In the genomic region with DNA sequence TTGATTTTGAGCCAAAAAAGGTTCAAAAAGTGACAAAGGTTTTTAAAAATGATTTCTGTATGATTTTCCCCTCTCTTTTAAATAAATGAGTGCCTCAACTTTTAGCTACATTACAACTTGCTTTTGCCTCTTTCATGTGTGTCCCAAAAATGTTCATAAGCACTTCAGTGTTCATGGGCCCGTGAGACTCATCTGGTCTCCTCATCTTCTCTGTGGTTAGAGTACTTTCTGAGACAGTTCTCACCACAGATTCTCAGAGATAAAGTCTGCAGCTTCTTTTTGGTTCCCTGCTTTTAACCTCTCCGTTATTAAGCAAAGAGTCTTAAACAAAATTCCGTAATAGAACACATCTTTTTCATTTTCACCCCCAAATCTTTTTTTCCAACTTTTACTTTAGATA, we compare ENCODE assay signal across 18 cellular contexts.
DNase-seq lines count a peak whose midpoint lies in the region; ATAC-seq and TF ChIP-seq lines count a peak whose summit lies in the region.
"Had no signal": no experiment of that assay in that cellular context is flagged by ENCODE, and none has a peak within 500 bp of the region (broad histone marks: within the 10 kb centered on the region; RNA-seq: fewer than 3 reads in every experiment).

No MANE protein-coding gene starts in this region.

- POLR2A ChIA-PET in activated CD4-positive, alpha-beta T cell treated with anti-CD3 and anti-CD28 coated beads, Interleukin-2, amount 10 ng/mL, durations not matched to agents 7 days and 5 days (lab: Charles Lee), result no interaction called here

- DNase-seq in activated CD4-positive, alpha-beta T cell treated with anti-CD3 and anti-CD28 coated beads, Interleukin-2, amount 10 ng/mL, durations not matched to agents 7 days and 5 days, result peak; percentile 15
- DNase-seq in activated CD4-positive, alpha-beta T cell treated with anti-CD3 and anti-CD28 coated beads, Interleukin-2, amount 50 U/mL, for 4 hours, result no peak
- peak; percentile 10 for DNase-seq in activated T-helper 2 cell treated with anti-CD3 and anti-CD28 coated beads, Interferon-gamma antibody, Interleukin-2, Interleukin-4, amounts not matched to agents 10 μg/mL and 5 μg/mL and 100 μg/mL, durations not matched to agents 14 hours and 24 hours and 36 hours (ENCODE audit: low spot score)
- DNase-seq in suprapubic skin (ENCODE audit: low spot score in 2 of 2), result no peak
- no peak for DNase-seq in activated T-cell treated with anti-CD3 and anti-CD28 coated beads, Interleukin-2, amount 50 U/mL, for 24 hours
- no peak for DNase-seq in effector CD8-positive, alpha-beta T cell (lab: John Stamatoyannopoulos, UW)
- DNase-seq: activated CD4-positive, alpha-beta T cell treated with anti-CD3 and anti-CD28 coated beads for 1 hour; DMS79 treated with DMSO at 0.1 percent for 48 hours; HFFc6; NCI-H187 treated with DMSO at 0.1 percent for 48 hours; NCI-H446 treated with DMSO at 0.1 percent for 48 hours; SHP77 treated with DMSO at 0.1 percent for 48 hours; trophoblast cell had no signal

- ATAC-seq in HG02610 (IDR thresholded peaks at IDR 0.05; ENCODE audit: unreplicated experiment) (peak; percentile 62), HG02973 (IDR thresholded peaks at IDR 0.05; ENCODE audit: unreplicated experiment) (no peak)

- peaks cover 10% of the 10 kb centered on the region for H3K27me3 Mint-ChIP-seq in activated CD4-positive, alpha-beta T cell treated with anti-CD3 and anti-CD28 coated beads, Interleukin-2, amount 10 ng/mL, durations not matched to agents 7 days and 5 days
- H3K27me3 Mint-ChIP-seq in activated T-helper 2 cell treated with anti-CD3 and anti-CD28 coated beads, Interferon-gamma antibody, Interleukin-2, Interleukin-4, amounts not matched to agents 10 μg/mL and 5 μg/mL and 100 μg/mL, durations not matched to agents 14 hours and 24 hours and 36 hours (ENCODE audit: low read depth), result peaks cover 62% of the 10 kb centered on the region
- peaks cover 8% of the 10 kb centered on the region for H3K27me3 Mint-ChIP-seq in activated T-cell treated with anti-CD3 and anti-CD28 coated beads, Interleukin-2, amount 50 U/mL, for 24 hours
- H3K27me3 Mint-ChIP-seq: activated naive CD8-positive, alpha-beta T cell had no signal

- H3K27me3 ChIP-seq in suprapubic skin, result no peaks in the 10 kb centered on the region
- H3K27me3 ChIP-seq: neural progenitor cell had no signal

- CTCF ChIA-PET in activated CD4-positive, alpha-beta T cell treated with anti-CD3 and anti-CD28 coated beads, Interleukin-2, amount 10 ng/mL, durations not matched to agents 7 days and 5 days (lab: Charles Lee), result interaction anchor here (1.5 kb wide), 1 partner anchor 19 kb away, joined by 4 read pairs; no protein-coding TSS in a partner anchor

- H3K36me3 Mint-ChIP-seq in activated CD4-positive, alpha-beta T cell treated with anti-CD3 and anti-CD28 coated beads, Interleukin-2, amount 10 ng/mL, durations not matched to agents 7 days and 5 days (ENCODE audit: low read depth), result no peaks in the 10 kb centered on the region
- H3K36me3 Mint-ChIP-seq in activated T-helper 2 cell treated with anti-CD3 and anti-CD28 coated beads, Interferon-gamma antibody, Interleukin-2, Interleukin-4, amounts not matched to agents 10 μg/mL and 5 μg/mL and 100 μg/mL, durations not matched to agents 14 hours and 24 hours and 36 hours (ENCODE audit: low read depth), result no peaks in the 10 kb centered on the region
- no peaks in the 10 kb centered on the region for H3K36me3 Mint-ChIP-seq in activated T-cell treated with anti-CD3 and anti-CD28 coated beads, Interleukin-2, amount 50 U/mL, for 24 hours (ENCODE audit: low read depth)
- H3K36me3 Mint-ChIP-seq: activated naive CD8-positive, alpha-beta T cell; CD4-positive, CD25-positive, alpha-beta regulatory T cell; neural progenitor cell had no signal

- H3K4me1 Mint-ChIP-seq in activated CD4-positive, alpha-beta T cell treated with anti-CD3 and anti-CD28 coated beads, Interleukin-2, amount 10 ng/mL, durations not matched to agents 7 days and 5 days, result peaks cover 14% of the 10 kb centered on the region
- H3K4me1 Mint-ChIP-seq in activated T-helper 2 cell treated with anti-CD3 and anti-CD28 coated beads, Interferon-gamma antibody, Interleukin-2, Interleukin-4, amounts not matched to agents 10 μg/mL and 5 μg/mL and 100 μg/mL, durations not matched to agents 14 hours and 24 hours and 36 hours (ENCODE audit: low read depth), result peaks cover 17% of the 10 kb centered on the region
- peaks cover 10% of the 10 kb centered on the region for H3K4me1 Mint-ChIP-seq in activated T-cell treated with anti-CD3 and anti-CD28 coated beads, Interleukin-2, amount 50 U/mL, for 24 hours (ENCODE audit: low read depth)

- H3K4me3 Mint-ChIP-seq in activated CD4-positive, alpha-beta T cell treated with anti-CD3 and anti-CD28 coated beads, Interleukin-2, amount 10 ng/mL, durations not matched to agents 7 days and 5 days, result no peak overlapping the region
- H3K4me3 Mint-ChIP-seq in activated T-helper 2 cell treated with anti-CD3 and anti-CD28 coated beads, Interferon-gamma antibody, Interleukin-2, Interleukin-4, amounts not matched to agents 10 μg/mL and 5 μg/mL and 100 μg/mL, durations not matched to agents 14 hours and 24 hours and 36 hours (ENCODE audit: low read depth), result no peak overlapping the region
- H3K4me3 Mint-ChIP-seq in activated T-cell treated with anti-CD3 and anti-CD28 coated beads, Interleukin-2, amount 50 U/mL, for 24 hours, result no peak overlapping the region
- H3K4me3 Mint-ChIP-seq: activated naive CD8-positive, alpha-beta T cell; CD4-positive, CD25-positive, alpha-beta regulatory T cell; HFFc6; neural progenitor cell had no signal

- H3K36me3 ChIP-seq in suprapubic skin, result no peaks in the 10 kb centered on the region
- H3K36me3 ChIP-seq: neural progenitor cell had no signal

- no peak for TF ChIP-seq CTCF in suprapubic skin (IDR thresholded peaks at IDR 0.05)

- peaks cover 21% of the 10 kb centered on the region for H3K4me1 ChIP-seq in suprapubic skin

- H3K27ac ChIP-seq in suprapubic skin, result peak overlapping the region; percentile 32

- H3K9me3 ChIP-seq in suprapubic skin, result no peaks in the 10 kb centered on the region

- TF ChIP-seq POLR2A in suprapubic skin (IDR thresholded peaks at IDR 0.05), result no peak

- H3K27ac Mint-ChIP-seq in activated CD4-positive, alpha-beta T cell treated with anti-CD3 and anti-CD28 coated beads, Interleukin-2, amount 10 ng/mL, durations not matched to agents 7 days and 5 days, result no peak overlapping the region
- no peak overlapping the region for H3K27ac Mint-ChIP-seq in activated T-helper 2 cell treated with anti-CD3 and anti-CD28 coated beads, Interferon-gamma antibody, Interleukin-2, Interleukin-4, amounts not matched to agents 10 μg/mL and 5 μg/mL and 100 μg/mL, durations not matched to agents 14 hours and 24 hours and 36 hours
- H3K27ac Mint-ChIP-seq in activated T-cell treated with anti-CD3 and anti-CD28 coated beads, Interleukin-2, amount 50 U/mL, for 24 hours, result no peak overlapping the region
- H3K27ac Mint-ChIP-seq: activated naive CD8-positive, alpha-beta T cell; HFFc6; neural progenitor cell had no signal

- intact Hi-C loops in activated T-helper 2 cell treated with anti-CD3 and anti-CD28 coated beads, Interferon-gamma antibody, Interleukin-2, Interleukin-4, amounts not matched to agents 10 μg/mL and 5 μg/mL and 100 μg/mL, durations not matched to agents 14 hours and 24 hours and 36 hours (cut with micrococcal nuclease), result loop anchor here (2.0 to 10.0 kb wide), 3 partner anchors 26 to 452 kb away; no protein-coding TSS in a partner anchor

- no peak overlapping the region for H3K4me3 ChIP-seq in suprapubic skin
- H3K4me3 ChIP-seq: neural progenitor cell had no signal

- H3K9me3 Mint-ChIP-seq in activated CD4-positive, alpha-beta T cell treated with anti-CD3 and anti-CD28 coated beads, Interleukin-2, amount 10 ng/mL, durations not matched to agents 7 days and 5 days, result no peaks in the 10 kb centered on the region
- H3K9me3 Mint-ChIP-seq in activated T-helper 2 cell treated with anti-CD3 and anti-CD28 coated beads, Interferon-gamma antibody, Interleukin-2, Interleukin-4, amounts not matched to agents 10 μg/mL and 5 μg/mL and 100 μg/mL, durations not matched to agents 14 hours and 24 hours and 36 hours, result no peaks in the 10 kb centered on the region
- no peaks in the 10 kb centered on the region for H3K9me3 Mint-ChIP-seq in activated T-cell treated with anti-CD3 and anti-CD28 coated beads, Interleukin-2, amount 50 U/mL, for 24 hours
- H3K9me3 Mint-ChIP-seq: CD4-positive, CD25-positive, alpha-beta regulatory T cell; HFFc6; neural progenitor cell had no signal

- 83% methylated on average over 3 of the region's 3 CpGs for WGBS in suprapubic skin

- no peak for TF ChIP-seq EP300 in suprapubic skin (IDR thresholded peaks at IDR 0.05)

Comparison
In these comparisons a context has a peak if more than half of its experiments do, and no peak if none do; other contexts are left out.
1. DNase-seq: peak in activated CD4-positive, alpha-beta T cell treated with anti-CD3 and anti-CD28 coated beads, Interleukin-2, amount 10 ng/mL, durations not matched to agents 7 days and 5 days (single experiment) and activated T-helper 2 cell treated with anti-CD3 and anti-CD28 coated beads, Interferon-gamma antibody, Interleukin-2, Interleukin-4, amounts not matched to agents 10 μg/mL and 5 μg/mL and 100 μg/mL, durations not matched to agents 14 hours and 24 hours and 36 hours (single experiment); none in activated CD4-positive, alpha-beta T cell treated with anti-CD3 and anti-CD28 coated beads, Interleukin-2, amount 50 U/mL, for 4 hours (0 of 2), suprapubic skin (0 of 2), activated T-cell treated with anti-CD3 and anti-CD28 coated beads, Interleukin-2, amount 50 U/mL, for 24 hours (single experiment) and effector CD8-positive, alpha-beta T cell (single experiment).